Comparison of ENCODE assay signal across 16 cellular contexts in genomic region chr6:167304912-167305311, GRCh38. TPM values are rescaled to one million over a fixed set of nuclear protein-coding genes. Genes with fewer than 3 reads are reported as not detected.
DNase-seq lines count a peak whose midpoint lies in the region; ATAC-seq and TF ChIP-seq lines count a peak whose summit lies in the region.
"Had no signal": no experiment of that assay in that cellular context is flagged by ENCODE, and none has a peak within 500 bp of the region (broad histone marks: within the 10 kb centered on the region; RNA-seq: fewer than 3 reads in every experiment).

No MANE protein-coding gene starts in this region.

- CTCF ChIA-PET in WTC11 (lab: Charles Lee) = interaction anchor here (0.6 to 2.2 kb wide), 2 partner anchors 46 to 210 kb away, joined by 3 to 7 read pairs; no protein-coding TSS in a partner anchor

- no peak overlapping the region for H3K27ac Mint-ChIP-seq in WTC11
- H3K27ac Mint-ChIP-seq: CD4-positive, alpha-beta memory T cell had no signal

- no peaks in the 10 kb centered on the region for H3K9me3 ChIP-seq in iPS-20b (ENCODE audit: insufficient read depth, low read depth, low read length)
- H3K9me3 ChIP-seq: HAP-1 had no signal

- ATAC-seq in WTC11 (peak; percentile 53), GM18519 (IDR thresholded peaks at IDR 0.05; ENCODE audit: low FRiP score, unreplicated experiment) (no peak), GM18873 (IDR thresholded peaks at IDR 0.05; ENCODE audit: low FRiP score, unreplicated experiment) (no peak)

- in situ Hi-C loops in KBM-7 (cut with MboI; ENCODE audit: low pct_unique_long_range_greater_than_20kb, low sequenced_read_pairs) = no loop called here

- H3K4me1 ChIP-seq in iPS-20b (ENCODE audit: insufficient read depth, low read length) = peaks cover 15% of the 10 kb centered on the region; the same call in 1 of the 2 replicates
- H3K4me1 ChIP-seq: HAP-1 had no signal

- DNase-seq in H7 (peak; percentile 73), WTC11 (ENCODE audit: low spot score) (no peak), KBM-7 (no peak), RKO (ENCODE audit: low spot score) (no peak)
- DNase-seq: C1 segment of cervical spinal cord; CD4-positive, alpha-beta memory T cell; COR-L47; DMS153; DND-41; GOT3 had no signal

- no peak overlapping the region for H3K9ac ChIP-seq in iPS-20b (ENCODE audit: low read depth, low read length)

- H3K36me3 ChIP-seq in H7 (replicated peaks; ENCODE audit: control insufficient read depth, insufficient read depth, low read length) = no peaks in the 10 kb centered on the region
- H3K36me3 ChIP-seq in iPS-20b (ENCODE audit: insufficient read depth, low read depth, low read length) = no peaks in the 10 kb centered on the region
- H3K36me3 ChIP-seq: HAP-1 had no signal

- no peak overlapping the region for H3K4me3 Mint-ChIP-seq in WTC11
- H3K4me3 Mint-ChIP-seq: CD4-positive, alpha-beta memory T cell had no signal

- no peak overlapping the region for H3K4me3 ChIP-seq in H7 (ENCODE audit: insufficient read depth, low read depth, low read length)
- H3K4me3 ChIP-seq in iPS-20b (ENCODE audit: low read length) = peak overlapping the region; percentile 5; the same call in 1 of the 2 replicates
- H3K4me3 ChIP-seq: HAP-1 had no signal

- H3K9me3 Mint-ChIP-seq in WTC11 = peaks cover 9% of the 10 kb centered on the region
- H3K9me3 Mint-ChIP-seq: CD4-positive, alpha-beta memory T cell had no signal

- H3K4me1 Mint-ChIP-seq in WTC11 = peaks cover 40% of the 10 kb centered on the region
- H3K4me1 Mint-ChIP-seq: CD4-positive, alpha-beta memory T cell had no signal

- H3K27ac ChIP-seq in iPS-20b (ENCODE audit: low read length) = no peak overlapping the region

- POLR2A ChIA-PET in WTC11 (lab: Charles Lee) = no interaction called here

- TF ChIP-seq CTCF in WTC11 (IDR thresholded peaks at IDR 0.05) = no peak

- H3K27me3 ChIP-seq in H7 (ENCODE audit: control insufficient read depth, insufficient read depth, low read length) (peaks cover 2% of the 10 kb centered on the region; the same call in 1 of the 2 replicates), iPS-20b (ENCODE audit: insufficient read depth, low read length) (peaks cover 14% of the 10 kb centered on the region; the same call in 1 of the 2 replicates)

- peaks cover 5% of the 10 kb centered on the region for H3K36me3 Mint-ChIP-seq in WTC11
- H3K36me3 Mint-ChIP-seq: CD4-positive, alpha-beta memory T cell had no signal

- peaks cover 23% of the 10 kb centered on the region for H3K27me3 Mint-ChIP-seq in WTC11 (ENCODE audit: low read depth)

TF ChIP-seq in WTC11, 78 proteins besides CTCF, POLR2A, EP300 and RAD21:
- TF ChIP-seq MAX (CRISPR knock-in tag; IDR thresholded peaks at IDR 0.05) = no peak
- peak; percentile 65 for TF ChIP-seq ZNF423 (CRISPR knock-in tag; IDR thresholded peaks at IDR 0.05)

RNA-seq across cellular contexts. Expression of gene UNC93A, which starts 13.8 kb away (rescaled TPM):
- 2.0 and 2.5 TPM in 2 replicates for total RNA-seq in H7 (2014; rRNA removed; shearing (Covaris generic))
- 0.70 to 3.1 TPM (median 1.8 TPM) in 3 replicates for total RNA-seq in WTC11 (2021)
- total RNA-seq: A172; A673; CD4-positive, alpha-beta memory T cell had no signal

RNA-seq across cellular contexts. Expression of gene TTLL2, which starts 20.0 kb away (rescaled TPM):
- 0.07 TPM in 1 of 2 replicates, not detected in the other for total RNA-seq in H7 (2014; rRNA removed; shearing (Covaris generic))
- total RNA-seq in WTC11 (2021) = not detected in 3 replicates
- total RNA-seq: A172; A673; CD4-positive, alpha-beta memory T cell had no signal
